ENCODE assay signal across 8 cellular contexts in genomic region chr17:2179615-2180295, GRCh38.
DNase-seq lines count a peak whose midpoint lies in the region; ATAC-seq and TF ChIP-seq lines count a peak whose summit lies in the region.

No MANE protein-coding gene starts in this region.

- H3K27ac Mint-ChIP-seq in activated T-helper 17 cell treated with anti-CD3 and anti-CD28 coated beads, Interleukin-2, amount 50 U/mL, for 72 hours = no peak overlapping the region
- no peak overlapping the region for H3K27ac Mint-ChIP-seq in progenitor cell of endocrine pancreas

- no peaks in the 10 kb centered on the region for H3K36me3 ChIP-seq in gastroesophageal sphincter

- no peaks in the 10 kb centered on the region for H3K27me3 Mint-ChIP-seq in activated T-helper 17 cell treated with anti-CD3 and anti-CD28 coated beads, Interleukin-2, amount 50 U/mL, for 72 hours
- H3K27me3 Mint-ChIP-seq in progenitor cell of endocrine pancreas = no peaks in the 10 kb centered on the region

- H3K4me1 Mint-ChIP-seq in activated T-helper 17 cell treated with anti-CD3 and anti-CD28 coated beads, Interleukin-2, amount 50 U/mL, for 72 hours = peaks cover 13% of the 10 kb centered on the region
- peaks cover 43% of the 10 kb centered on the region for H3K4me1 Mint-ChIP-seq in progenitor cell of endocrine pancreas (ENCODE audit: low read depth)

- DNase-seq in DMS 273 (lab: John Stamatoyannopoulos, UW; ENCODE audit: unreplicated experiment) (peak; percentile 92), SHP77 (lab: John Stamatoyannopoulos, UW) (peak; percentile 83 to 86), pulmonary artery endothelial cell (ENCODE audit: low read depth, low spot score) (peak; percentile 86), progenitor cell of endocrine pancreas (ENCODE audit: low spot score, unreplicated experiment) (no peak)

- no peak for TF ChIP-seq EP300 in gastroesophageal sphincter (IDR thresholded peaks at IDR 0.05)

- peak overlapping the region; percentile 45 to 90 (median 88) for H3K27ac ChIP-seq in gastroesophageal sphincter

- TF ChIP-seq CTCF in gastroesophageal sphincter (IDR thresholded peaks at IDR 0.05) (no peak), progenitor cell of endocrine pancreas (IDR thresholded peaks at IDR 0.05; ENCODE audit: unreplicated experiment) (no peak)

- H3K4me1 ChIP-seq in gastroesophageal sphincter = peaks cover 34 to 89% (median 75%) of the 10 kb centered on the region in 3 donors

- ATAC-seq in gastroesophageal sphincter (peak; percentile 72), HG02970 (IDR thresholded peaks at IDR 0.05; ENCODE audit: low FRiP score, unreplicated experiment) (no peak), HG02678 (IDR thresholded peaks at IDR 0.05; ENCODE audit: unreplicated experiment) (no peak)
- no peak for ATAC-seq in activated T-helper 17 cell treated with anti-CD3 and anti-CD28 coated beads, Interleukin-2, amount 50 U/mL, for 72 hours (replicated peaks)

- H3K9me3 ChIP-seq in gastroesophageal sphincter = no peaks in the 10 kb centered on the region

- H3K27me3 ChIP-seq in gastroesophageal sphincter = no peaks in the 10 kb centered on the region

- no peak overlapping the region for H3K4me3 Mint-ChIP-seq in activated T-helper 17 cell treated with anti-CD3 and anti-CD28 coated beads, Interleukin-2, amount 50 U/mL, for 72 hours
- no peak overlapping the region for H3K4me3 Mint-ChIP-seq in progenitor cell of endocrine pancreas (ENCODE audit: low read depth)

- no peak overlapping the region for H3K4me3 ChIP-seq in gastroesophageal sphincter

- WGBS in gastroesophageal sphincter (ENCODE audit: low coverage in 1 of 2), 2 donors = 0 to 10% methylated on average over 2 to 6 of the region's 9 CpGs

- no peak for TF ChIP-seq POLR2A in gastroesophageal sphincter (IDR thresholded peaks at IDR 0.05)

- H3K36me3 Mint-ChIP-seq in activated T-helper 17 cell treated with anti-CD3 and anti-CD28 coated beads, Interleukin-2, amount 50 U/mL, for 72 hours (ENCODE audit: low read depth) = peaks cover 67% of the 10 kb centered on the region
- H3K36me3 Mint-ChIP-seq in progenitor cell of endocrine pancreas (ENCODE audit: insufficient read depth) = peaks cover 7% of the 10 kb centered on the region

- H3K9me3 Mint-ChIP-seq in activated T-helper 17 cell treated with anti-CD3 and anti-CD28 coated beads, Interleukin-2, amount 50 U/mL, for 72 hours = no peaks in the 10 kb centered on the region
- H3K9me3 Mint-ChIP-seq in progenitor cell of endocrine pancreas (ENCODE audit: low read depth) = no peaks in the 10 kb centered on the region
